Comparison of ENCODE assay signal across 8 cellular contexts in genomic region chr15:73994419-73994883, GRCh38. TPM values are rescaled to one million over a fixed set of nuclear protein-coding genes. Genes with fewer than 3 reads are reported as not detected.
DNase-seq lines count a peak whose midpoint lies in the region; ATAC-seq and TF ChIP-seq lines count a peak whose summit lies in the region.

TSS of gene PML (plus strand) at chr15:73994716. CDS start at chr15:73994813, 97 bp downstream.

- H3K4me3 Mint-ChIP-seq in activated naive CD4-positive, alpha-beta T cell treated with anti-CD3 and anti-CD28 coated beads, Interleukin-2, amount 10 ng/mL, durations not matched to agents 7 days and 5 days = peak within 1 kb of the TSS; percentile 85

- POLR2A ChIA-PET in HEK293T (lab: Yijun Ruan, JAX) = interaction anchor here (0.7 to 2.2 kb wide), 23 partner anchors 8 to 467 kb away, joined by 3 to 12 read pairs (median 4); partner anchors contain the start of genes INSYN1, LOXL1 and UBL7

- H3K9me3 ChIP-seq in SK-N-MC (ENCODE audit: low read depth, low read length) (no peaks in the 10 kb centered on the region), gastroesophageal sphincter (no peaks in the 10 kb centered on the region)

- DNase-seq in GDM1 (lab: John Stamatoyannopoulos, UW) (peak; percentile 94), HEK293T (ENCODE audit: extremely low spot score) (peak; percentile 95), NAMALWA (ENCODE audit: low spot score) (peak; percentile 98), SK-N-MC (ENCODE audit: low read depth, low spot score) (no peak), non-pigmented ciliary epithelial cell (ENCODE audit: low read depth) (peak; percentile 72), superior temporal gyrus (ENCODE audit: extremely low spot score) (peak; percentile 93)
- peak; percentile 98 for DNase-seq in activated naive CD4-positive, alpha-beta T cell treated with anti-CD3 and anti-CD28 coated beads, Interleukin-2, amount 10 ng/mL, durations not matched to agents 7 days and 5 days

- peak; percentile 91 for ATAC-seq in gastroesophageal sphincter

- peak in 1 of 4 experiments; percentile 40 for TF ChIP-seq CTCF in gastroesophageal sphincter (IDR thresholded peaks at IDR 0.05)

- H3K9ac ChIP-seq in SK-N-MC (ENCODE audit: insufficient read length) = peak within 1 kb of the TSS; percentile 81

- no peaks in the 10 kb centered on the region for H3K36me3 ChIP-seq in SK-N-MC (ENCODE audit: insufficient read depth, low read length)
- peaks cover 0 to 20% of the 10 kb centered on the region in 2 donors for H3K36me3 ChIP-seq in gastroesophageal sphincter

- H3K27me3 Mint-ChIP-seq in activated naive CD4-positive, alpha-beta T cell treated with anti-CD3 and anti-CD28 coated beads, Interleukin-2, amount 10 ng/mL, durations not matched to agents 7 days and 5 days = no peaks in the 10 kb centered on the region

- CTCF ChIA-PET in HEK293T (lab: Yijun Ruan, JAX) = interaction anchor here (0.7 to 2.0 kb wide), 7 partner anchors 19 to 623 kb away, joined by 3 to 11 read pairs (median 5); no protein-coding TSS in a partner anchor
- CTCF ChIA-PET in activated naive CD4-positive, alpha-beta T cell treated with anti-CD3 and anti-CD28 coated beads, Interleukin-2, amount 10 ng/mL, durations not matched to agents 7 days and 5 days (lab: Charles Lee) = interaction anchor here (1.1 to 3.6 kb wide), 6 partner anchors 11 to 54 kb away, joined by 3 to 44 read pairs (median 7); no protein-coding TSS in a partner anchor

- peaks cover 32% of the 10 kb centered on the region for H3K36me3 Mint-ChIP-seq in activated naive CD4-positive, alpha-beta T cell treated with anti-CD3 and anti-CD28 coated beads, Interleukin-2, amount 10 ng/mL, durations not matched to agents 7 days and 5 days

- H3K27ac Mint-ChIP-seq in activated naive CD4-positive, alpha-beta T cell treated with anti-CD3 and anti-CD28 coated beads, Interleukin-2, amount 10 ng/mL, durations not matched to agents 7 days and 5 days = peak within 1 kb of the TSS; percentile 89

- H3K4me3 ChIP-seq in SK-N-MC = peak within 1 kb of the TSS; percentile 92
- peak within 1 kb of the TSS; percentile 72 to 97 for H3K4me3 ChIP-seq in gastroesophageal sphincter

- H3K4me1 ChIP-seq in gastroesophageal sphincter = peaks cover 3 to 92% (median 48%) of the 10 kb centered on the region in 3 donors

- H3K27ac ChIP-seq in SK-N-MC = no peak within 1 kb of the TSS
- H3K27ac ChIP-seq in gastroesophageal sphincter = peak within 1 kb of the TSS; percentile 88 to 95 (median 91)

- 0% methylated on average over 3 of the region's 26 CpGs; no CpG with 5 or more reads in 1 of the 2 donors for WGBS in gastroesophageal sphincter (ENCODE audit: low coverage in 1 of 2), 2 donors

- no peak for TF ChIP-seq EP300 in gastroesophageal sphincter (IDR thresholded peaks at IDR 0.05)

- H3K9me3 Mint-ChIP-seq in activated naive CD4-positive, alpha-beta T cell treated with anti-CD3 and anti-CD28 coated beads, Interleukin-2, amount 10 ng/mL, durations not matched to agents 7 days and 5 days = no peaks in the 10 kb centered on the region

- no peaks in the 10 kb centered on the region for H3K27me3 ChIP-seq in gastroesophageal sphincter

- peak in 1 of 2 donors; percentile 23 for TF ChIP-seq POLR2A in gastroesophageal sphincter (IDR thresholded peaks at IDR 0.05)

- H3K4me1 Mint-ChIP-seq in activated naive CD4-positive, alpha-beta T cell treated with anti-CD3 and anti-CD28 coated beads, Interleukin-2, amount 10 ng/mL, durations not matched to agents 7 days and 5 days = peaks cover 72% of the 10 kb centered on the region

TF ChIP-seq in HEK293T, 16 proteins besides CTCF, POLR2A, EP300 and RAD21:
- TF ChIP-seq SP1 (IDR thresholded peaks at IDR 0.05) (no peak), FOXM1 (IDR thresholded peaks at IDR 0.05; ENCODE audit: borderline replicate concordance) (no peak), HDGF (IDR thresholded peaks at IDR 0.05; ENCODE audit: borderline replicate concordance) (no peak), TARDBP (IDR thresholded peaks at IDR 0.05) (no peak), LEF1 (IDR thresholded peaks at IDR 0.05; ENCODE audit: borderline replicate concordance) (no peak), CTBP1 (IDR thresholded peaks at IDR 0.05; ENCODE audit: borderline replicate concordance) (no peak), NFRKB (IDR thresholded peaks at IDR 0.05) (no peak), BHLHE40 (IDR thresholded peaks at IDR 0.05; ENCODE audit: borderline replicate concordance) (no peak), ZNF384 (IDR thresholded peaks at IDR 0.05) (no peak), FOXA1 (IDR thresholded peaks at IDR 0.05) (no peak), PKNOX1 (IDR thresholded peaks at IDR 0.05) (no peak), FOXK2 (IDR thresholded peaks at IDR 0.05) (no peak)

RNA-seq across cellular contexts. Expression of gene PML, which starts in this region (rescaled TPM):
- total RNA-seq in gastroesophageal sphincter = 10 to 100 TPM; 24.1 to 75.1 (median 52.1) TPM
